27 cellular contexts compared by ENCODE assay signal in genomic region chr6:52802806-52803205, GRCh38. TPM values are rescaled to one million over a fixed set of nuclear protein-coding genes. Genes with fewer than 3 reads are reported as not detected.
"Had no signal": no experiment of that assay in that cellular context is flagged by ENCODE, and none has a peak within 500 bp of the region (broad histone marks: within the 10 kb centered on the region; RNA-seq: fewer than 3 reads in every experiment).

No MANE protein-coding gene starts in this region.

- H3K4me3 ChIP-seq: ascending aorta, cardiac muscle cell, MG63 had no signal

- H3K27me3 ChIP-seq: adrenal gland, ascending aorta, cardiac muscle cell, MG63 had no signal

- FAIRE-seq: TTC549 had no signal

- ATAC-seq: activated CD8-positive, alpha-beta memory T cell treated with anti-CD3 and anti-CD28 coated beads, Interleukin-2, amount 10 ng/mL, durations not matched to agents 7 days and 5 days; PC-3 had no signal

- H3K4me1 ChIP-seq: adrenal gland, ascending aorta had no signal

- H3K36me3 ChIP-seq: adrenal gland, ascending aorta, cardiac muscle cell, MG63 had no signal

- DNase-seq: activated B cell treated with CpG ODN at 0.5 μM for 24 hours; activated CD4-positive, alpha-beta T cell treated with anti-CD3 and anti-CD28 coated beads for 1 hour; activated CD4-positive, alpha-beta T cell treated with anti-CD3 and anti-CD28 coated beads, Interleukin-2, amount 10 ng/mL, durations not matched to agents 24 days and 14 days; activated CD4-positive, alpha-beta T cell treated with anti-CD3 and anti-CD28 coated beads, Interleukin-2, amount 50 U/mL, for 48 hours; activated CD8-positive, alpha-beta memory T cell treated with anti-CD3 and anti-CD28 coated beads, Interleukin-2, amount 10 ng/mL, durations not matched to agents 7 days and 5 days; activated gamma-delta T cell; activated naive CD4-positive, alpha-beta T cell treated with anti-CD3 and anti-CD28 coated beads, Interleukin-2, amount 50 U/mL, for 16 hours; activated naive CD8-positive, alpha-beta T cell treated with anti-CD3 and anti-CD28 coated beads, Interleukin-2, amount 10 ng/mL, durations not matched to agents 7 days and 5 days; activated T-cell treated with anti-CD3 and anti-CD28 coated beads, Interleukin-2, amount 50 U/mL, for 24 hours; adrenal gland; MG63; MV-4-11; NCI-H1092 treated with DMSO at 0.1 percent for 48 hours; NCI-H1417 treated with DMSO at 0.1 percent for 48 hours; NCI-H1694; NCI-H2029; NCI-H2107; NCI-H2171 treated with DMSO at 0.1 percent for 48 hours; NCI-H226; NCI-H69; PC-3; SHP77 treated with DMSO at 0.1 percent for 48 hours had no signal

- H3K9me3 ChIP-seq: adrenal gland, ascending aorta, MG63 had no signal

- H3K27ac ChIP-seq: ascending aorta, cardiac muscle cell had no signal

RNA-seq across cellular contexts. Expression of gene GSTA1, which starts 0.8 kb away (rescaled TPM):
- total RNA-seq: activated B cell treated with CpG ODN at 0.5 μM for 24 hours; activated CD4-positive, alpha-beta T cell treated with anti-CD3 and anti-CD28 coated beads, Interleukin-2, amount 10 ng/mL, durations not matched to agents 24 days and 14 days; activated CD8-positive, alpha-beta memory T cell treated with anti-CD3 and anti-CD28 coated beads, Interleukin-2, amount 10 ng/mL, durations not matched to agents 7 days and 5 days; activated naive CD8-positive, alpha-beta T cell treated with anti-CD3 and anti-CD28 coated beads, Interleukin-2, amount 10 ng/mL, durations not matched to agents 7 days and 5 days; cardiac muscle cell; NCI-H460; PC-3; SK-MEL-5 had no signal

RNA-seq across cellular contexts. Expression of gene GSTA5, which starts 37.8 kb away (rescaled TPM):
- total RNA-seq: activated B cell treated with CpG ODN at 0.5 μM for 24 hours; activated CD4-positive, alpha-beta T cell treated with anti-CD3 and anti-CD28 coated beads, Interleukin-2, amount 10 ng/mL, durations not matched to agents 24 days and 14 days; activated CD8-positive, alpha-beta memory T cell treated with anti-CD3 and anti-CD28 coated beads, Interleukin-2, amount 10 ng/mL, durations not matched to agents 7 days and 5 days; activated naive CD8-positive, alpha-beta T cell treated with anti-CD3 and anti-CD28 coated beads, Interleukin-2, amount 10 ng/mL, durations not matched to agents 7 days and 5 days; adrenal gland; ascending aorta; cardiac muscle cell; NCI-H460; PC-3; SK-MEL-5 had no signal
- polyA plus RNA-seq: adrenal gland, cardiac muscle cell had no signal

RNA-seq across cellular contexts. Expression of gene GSTA2, which starts 39.5 kb away (rescaled TPM):
- total RNA-seq: activated B cell treated with CpG ODN at 0.5 μM for 24 hours; activated CD4-positive, alpha-beta T cell treated with anti-CD3 and anti-CD28 coated beads, Interleukin-2, amount 10 ng/mL, durations not matched to agents 24 days and 14 days; activated CD8-positive, alpha-beta memory T cell treated with anti-CD3 and anti-CD28 coated beads, Interleukin-2, amount 10 ng/mL, durations not matched to agents 7 days and 5 days; activated naive CD8-positive, alpha-beta T cell treated with anti-CD3 and anti-CD28 coated beads, Interleukin-2, amount 10 ng/mL, durations not matched to agents 7 days and 5 days; ascending aorta; cardiac muscle cell; NCI-H460; PC-3 had no signal
